25 cellular contexts compared by ENCODE assay signal in genomic region chr12:91511795-91512420, GRCh38.
"Had no signal": no experiment of that assay in that cellular context is flagged by ENCODE, and none has a peak within 500 bp of the region (broad histone marks: within the 10 kb centered on the region; RNA-seq: fewer than 3 reads in every experiment).

No MANE protein-coding gene starts in this region.

- H3K9me3 ChIP-seq: body of pancreas, heart left ventricle, tibial artery had no signal

- H3K4me3 ChIP-seq: body of pancreas, cardiac muscle cell, heart left ventricle, tibial artery had no signal

- ATAC-seq: body of pancreas; heart left ventricle; left cardiac atrium; sciatic nerve; stimulated activated effector memory CD8-positive, alpha-beta T cell treated with anti-CD3 and anti-CD28 coated beads, Interleukin-12 subunit alpha, Interleukin-12 subunit beta, amount 100 ng/mL, for 72 hours; stimulated activated naive CD8-positive, alpha-beta T cell treated with anti-CD3 and anti-CD28 coated beads, Interleukin-15, amount 100 ng/mL, for 72 hours had no signal

- H3K36me3 Mint-ChIP-seq: activated CD4-positive, alpha-beta memory T cell treated with anti-CD3 and anti-CD28 coated beads for 36 hours; activated naive CD4-positive, alpha-beta T cell treated with anti-CD3 and anti-CD28 coated beads, Interleukin-2, amount 50 U/mL, for 24 hours; memory B cell; stimulated activated effector memory CD8-positive, alpha-beta T cell treated with anti-CD3 and anti-CD28 coated beads, Interleukin-12 subunit alpha, Interleukin-12 subunit beta, amount 100 ng/mL, for 72 hours had no signal

- H3K27me3 Mint-ChIP-seq: activated naive CD4-positive, alpha-beta T cell treated with anti-CD3 and anti-CD28 coated beads, Interleukin-2, amount 50 U/mL, for 24 hours; stimulated activated naive CD8-positive, alpha-beta T cell treated with anti-CD3 and anti-CD28 coated beads, Interleukin-15, amount 100 ng/mL, for 72 hours had no signal

- H3K9me3 Mint-ChIP-seq: activated CD4-positive, alpha-beta memory T cell treated with anti-CD3 and anti-CD28 coated beads for 36 hours; activated naive CD4-positive, alpha-beta T cell treated with anti-CD3 and anti-CD28 coated beads, Interleukin-2, amount 50 U/mL, for 24 hours; memory B cell; nephron; stimulated activated effector memory CD8-positive, alpha-beta T cell treated with anti-CD3 and anti-CD28 coated beads, Interleukin-12 subunit alpha, Interleukin-12 subunit beta, amount 100 ng/mL, for 72 hours; stimulated activated naive CD8-positive, alpha-beta T cell treated with anti-CD3 and anti-CD28 coated beads, Interleukin-15, amount 100 ng/mL, for 72 hours had no signal

- H3K4me3 Mint-ChIP-seq: activated CD4-positive, alpha-beta memory T cell treated with anti-CD3 and anti-CD28 coated beads for 36 hours; activated naive CD4-positive, alpha-beta T cell treated with anti-CD3 and anti-CD28 coated beads, Interleukin-2, amount 50 U/mL, for 24 hours; memory B cell; nephron; stimulated activated effector memory CD8-positive, alpha-beta T cell treated with anti-CD3 and anti-CD28 coated beads, Interleukin-12 subunit alpha, Interleukin-12 subunit beta, amount 100 ng/mL, for 72 hours; stimulated activated naive CD8-positive, alpha-beta T cell treated with anti-CD3 and anti-CD28 coated beads, Interleukin-15, amount 100 ng/mL, for 72 hours had no signal

- H3K4me1 Mint-ChIP-seq: activated naive CD4-positive, alpha-beta T cell treated with anti-CD3 and anti-CD28 coated beads, Interleukin-2, amount 50 U/mL, for 24 hours; memory B cell; stimulated activated effector memory CD8-positive, alpha-beta T cell treated with anti-CD3 and anti-CD28 coated beads, Interleukin-12 subunit alpha, Interleukin-12 subunit beta, amount 100 ng/mL, for 72 hours; stimulated activated naive CD8-positive, alpha-beta T cell treated with anti-CD3 and anti-CD28 coated beads, Interleukin-15, amount 100 ng/mL, for 72 hours had no signal

- H3K27ac ChIP-seq: body of pancreas, cardiac muscle cell, heart left ventricle, tibial artery had no signal

- H3K36me3 ChIP-seq: cardiac muscle cell, heart left ventricle, tibial artery had no signal

- FAIRE-seq: endometrium, small intestine had no signal

- DNase-seq: activated CD4-positive, alpha-beta memory T cell treated with anti-CD3 and anti-CD28 coated beads for 36 hours; activated CD4-positive, alpha-beta T cell treated with anti-CD3 and anti-CD28 coated beads for 48 hours; activated CD4-positive, CD25-positive, alpha-beta regulatory T cell; activated gamma-delta T cell; activated T-cell treated with anti-CD3 and anti-CD28 coated beads for 4 hours; anterior cingulate cortex; body of pancreas; effector CD4-positive, alpha-beta T cell; heart left ventricle; islet precursor cell; left cardiac atrium; occipital lobe; posterior cingulate gyrus; small intestine; stimulated activated CD4-positive, alpha-beta T cell treated with anti-CD3 and anti-CD28 coated beads, Interleukin-2, amount 100 ng/mL, for 24 hours; stimulated activated naive CD8-positive, alpha-beta T cell treated with anti-CD3 and anti-CD28 coated beads, Interleukin-15, amount 100 ng/mL, for 72 hours; T-helper 9 cell; tibial artery had no signal

- H3K27me3 ChIP-seq: body of pancreas, cardiac muscle cell, heart left ventricle, tibial artery had no signal

- H3K4me1 ChIP-seq: body of pancreas had no signal

- H3K27ac Mint-ChIP-seq: activated CD4-positive, alpha-beta memory T cell treated with anti-CD3 and anti-CD28 coated beads for 36 hours; activated naive CD4-positive, alpha-beta T cell treated with anti-CD3 and anti-CD28 coated beads, Interleukin-2, amount 50 U/mL, for 24 hours; memory B cell; nephron; stimulated activated effector memory CD8-positive, alpha-beta T cell treated with anti-CD3 and anti-CD28 coated beads, Interleukin-12 subunit alpha, Interleukin-12 subunit beta, amount 100 ng/mL, for 72 hours; stimulated activated naive CD8-positive, alpha-beta T cell treated with anti-CD3 and anti-CD28 coated beads, Interleukin-15, amount 100 ng/mL, for 72 hours had no signal
